8 cellular contexts compared by ENCODE assay signal in genomic region chr13:40994581-40995230, GRCh38. TPM values are rescaled to one million over a fixed set of nuclear protein-coding genes. Genes with fewer than 3 reads are reported as not detected.
DNase-seq lines count a peak whose midpoint lies in the region; ATAC-seq and TF ChIP-seq lines count a peak whose summit lies in the region.

No MANE protein-coding gene starts in this region.

- DNase-seq in lower leg skin (ENCODE audit: low spot score in 2 of 2) (no peak), hippocampal formation (lab: John Stamatoyannopoulos, UW) (no peak), SK-N-DZ (ENCODE audit: low spot score) (no peak)
- DNase-seq in central memory CD4-positive, alpha-beta T cell: no peak

- intact Hi-C loops in lower leg skin (cut with DNase I; ENCODE audit: low total_unique reads): no loop called here

- H3K36me3 ChIP-seq in BLaER1: peaks cover 80% of the 10 kb centered on the region
- no peaks in the 10 kb centered on the region for H3K36me3 ChIP-seq in esophagus (ENCODE audit: control insufficient read depth in 2 of 2, insufficient read depth in 2 of 2, low read length in 1 of 2)

- H3K27ac ChIP-seq in BLaER1: peak overlapping the region; percentile 51
- H3K27ac ChIP-seq in esophagus (ENCODE audit: low read depth in 2 of 2, low read length in 1 of 2): peak overlapping the region; percentile 94 to 95

- peak; percentile 76 for ATAC-seq in GM19452 (IDR thresholded peaks at IDR 0.05; ENCODE audit: unreplicated experiment)
- ATAC-seq in HG03442 (IDR thresholded peaks at IDR 0.05; ENCODE audit: unreplicated experiment): peak; percentile 79

- peak overlapping the region; percentile 69 for H3K4me2 ChIP-seq in BLaER1

- 41 to 47% methylated on average over 6 of the region's 6 CpGs for WGBS in esophagus, 2 donors
- WGBS in lower leg skin, 2 donors: 50 to 52% methylated on average over 6 of the region's 6 CpGs

- H3K9ac ChIP-seq in BLaER1: peak overlapping the region; percentile 52

- H3K9me3 ChIP-seq in BLaER1: no peaks in the 10 kb centered on the region
- no peaks in the 10 kb centered on the region for H3K9me3 ChIP-seq in esophagus (ENCODE audit: control insufficient read depth in 2 of 2, insufficient read depth in 1 of 2, low read depth in 1 of 2, low read length in 1 of 2)

- H3K4me3 ChIP-seq in BLaER1 (no peak overlapping the region), esophagus (ENCODE audit: low read depth in 1 of 2, low read length in 2 of 2) (peak overlapping the region in 1 of 2 donors; percentile 22), lower leg skin (ENCODE audit: low read depth, poor library complexity, severe bottlenecking) (no peak overlapping the region)

- H3K27me3 ChIP-seq in BLaER1 (no peaks in the 10 kb centered on the region), esophagus (ENCODE audit: control insufficient read depth in 1 of 2, insufficient read depth in 2 of 2, low read length in 2 of 2) (no peaks in the 10 kb centered on the region)

- H4K20me1 ChIP-seq in BLaER1: peaks cover 100% of the 10 kb centered on the region

- TF ChIP-seq CTCF in lower leg skin (IDR thresholded peaks at IDR 0.05): no peak

- H3K4me1 ChIP-seq in BLaER1: peaks cover 81% of the 10 kb centered on the region
- peaks cover 3 to 4% of the 10 kb centered on the region in 2 donors for H3K4me1 ChIP-seq in esophagus (ENCODE audit: control insufficient read depth in 2 of 2, insufficient read depth in 2 of 2, low read length in 1 of 2)

- TF ChIP-seq POLR2A in lower leg skin (IDR thresholded peaks at IDR 0.05): no peak

RNA-seq across cellular contexts. Expression of gene ELF1, which starts 24.4 kb away (rescaled TPM):
- 10 to 100 TPM; 12.1 to 34.0 TPM for polyA plus RNA-seq in esophagus
- total RNA-seq in lower leg skin: 100 to 1,000 TPM; 112 to 137 (median 125) TPM
- polyA plus RNA-seq in SK-N-DZ (2014; cell fraction: cytosol; rRNA removed): 2.1 and 2.9 TPM in 2 replicates
- polyA plus RNA-seq in SK-N-DZ (2014; cell fraction: nucleus; rRNA removed): 1.3 and 4.8 TPM in 2 replicates
